18 cellular contexts compared by ENCODE assay signal in genomic region chr1:16720403-16721223, GRCh38. TPM values are rescaled to one million over a fixed set of nuclear protein-coding genes. Genes with fewer than 3 reads are reported as not detected.
A peak's percentile ranks its signal among the peaks of the same experiment; 100 is the strongest.
DNase-seq lines count a peak whose midpoint lies in the region; ATAC-seq and TF ChIP-seq lines count a peak whose summit lies in the region.
"Had no signal": no experiment of that assay in that cellular context is flagged by ENCODE, and none has a peak within 500 bp of the region (broad histone marks: within the 10 kb centered on the region; RNA-seq: fewer than 3 reads in every experiment).

No MANE protein-coding gene starts in this region.

- no peaks in the 10 kb centered on the region for H3K9me3 Mint-ChIP-seq in activated CD4-positive, alpha-beta T cell treated with anti-CD3 and anti-CD28 coated beads, Interleukin-2, amount 10 ng/mL, durations not matched to agents 7 days and 5 days
- H3K9me3 Mint-ChIP-seq: dendritic cell treated with granulocyte-macrophage colony-stimulating factor and Interleukin-4, amounts not matched to agents 40 ng/mL and 50 ng/mL, for 4 days; natural killer cell treated with Interleukin-12 subunit alpha and Interleukin-12 subunit beta and Interleukin-15 and Interleukin-18, amount 100 ng/mL, for 72 hours had no signal

- no peak overlapping the region for H3K27ac Mint-ChIP-seq in activated CD4-positive, alpha-beta T cell treated with anti-CD3 and anti-CD28 coated beads, Interleukin-2, amount 10 ng/mL, durations not matched to agents 7 days and 5 days
- H3K27ac Mint-ChIP-seq: dendritic cell treated with granulocyte-macrophage colony-stimulating factor and Interleukin-4, amounts not matched to agents 40 ng/mL and 50 ng/mL, for 4 days; natural killer cell treated with Interleukin-12 subunit alpha and Interleukin-12 subunit beta and Interleukin-15 and Interleukin-18, amount 100 ng/mL, for 72 hours had no signal

- no peak for ATAC-seq in GM18909 (IDR thresholded peaks at IDR 0.05; ENCODE audit: poor library complexity, unreplicated experiment)
- ATAC-seq: gastrocnemius medialis had no signal

- TF ChIP-seq RAD21 in Ishikawa (IDR thresholded peaks at IDR 0.05; ENCODE audit: low read depth) = no peak

- no peaks in the 10 kb centered on the region for H3K27me3 ChIP-seq in hepatocyte
- peaks cover 0 to 53% (median 9%) of the 10 kb centered on the region in 3 donors for H3K27me3 ChIP-seq in stomach

- no peak overlapping the region for H3K4me3 Mint-ChIP-seq in activated CD4-positive, alpha-beta T cell treated with anti-CD3 and anti-CD28 coated beads, Interleukin-2, amount 10 ng/mL, durations not matched to agents 7 days and 5 days
- H3K4me3 Mint-ChIP-seq: dendritic cell treated with granulocyte-macrophage colony-stimulating factor and Interleukin-4, amounts not matched to agents 40 ng/mL and 50 ng/mL, for 4 days; natural killer cell treated with Interleukin-12 subunit alpha and Interleukin-12 subunit beta and Interleukin-15 and Interleukin-18, amount 100 ng/mL, for 72 hours had no signal

- no peaks in the 10 kb centered on the region for H3K4me1 Mint-ChIP-seq in activated CD4-positive, alpha-beta T cell treated with anti-CD3 and anti-CD28 coated beads, Interleukin-2, amount 10 ng/mL, durations not matched to agents 7 days and 5 days

- TF ChIP-seq EP300 in Ishikawa (IDR thresholded peaks at IDR 0.05; ENCODE audit: borderline replicate concordance) = 0 out of 2 replicates have a peak, but pooled peaks have one; percentile 28
- TF ChIP-seq EP300 in stomach (IDR thresholded peaks at IDR 0.05) = no peak

- H3K36me3 ChIP-seq in hepatocyte (replicated peaks; ENCODE audit: insufficient read depth, low read depth) = no peaks in the 10 kb centered on the region
- no peaks in the 10 kb centered on the region for H3K36me3 ChIP-seq in stomach
- H3K36me3 ChIP-seq: gastrocnemius medialis, upper lobe of left lung had no signal

- no peaks in the 10 kb centered on the region for H4K20me1 ChIP-seq in hepatocyte (ENCODE audit: insufficient read depth, poor library complexity, severe bottlenecking)

- peak; percentile 6 for DNase-seq in activated CD4-positive, alpha-beta T cell treated with anti-CD3 and anti-CD28 coated beads, Interleukin-2, amount 10 ng/mL, durations not matched to agents 7 days and 5 days
- no peak for DNase-seq in activated CD4-positive, alpha-beta T cell treated with anti-CD3 and anti-CD28 coated beads, Interleukin-2, amount 50 U/mL, for 48 hours
- DNase-seq in hepatocyte (ENCODE audit: low spot score) (peak; percentile 4), stomach (peak; percentile 30), AG08396 (ENCODE audit: low spot score) (no peak), DMS114 treated with DMSO at 0.1 percent for 48 hours (lab: John Stamatoyannopoulos, UW; ENCODE audit: unreplicated experiment) (no peak)
- DNase-seq: Calu3; gastrocnemius medialis; HCEC 1CT; NCI-H1092 treated with DMSO at 0.1 percent for 48 hours; RPMI8226; stimulated activated CD4-positive, alpha-beta T cell treated with anti-CD3 and anti-CD28 coated beads, Interleukin-12 subunit alpha, Interleukin-12 subunit beta, amount 100 ng/mL, for 4 hours had no signal

- 83% methylated on average over 10 of the region's 10 CpGs for WGBS in hepatocyte (ENCODE audit: low lambda C conversion rate, missing lambda C conversion rate)
- WGBS in stomach, 5 donors = 77 to 83% (median 82%) methylated on average over 10 of the region's 10 CpGs

- no peaks in the 10 kb centered on the region for H3K79me2 ChIP-seq in hepatocyte

- no peak overlapping the region for H2AFZ ChIP-seq in hepatocyte

- POLR2A ChIA-PET in activated CD4-positive, alpha-beta T cell treated with anti-CD3 and anti-CD28 coated beads, Interleukin-2, amount 10 ng/mL, durations not matched to agents 7 days and 5 days (lab: Charles Lee) = no interaction called here

- H3K4me2 ChIP-seq in hepatocyte = no peak overlapping the region

- peaks cover 41% of the 10 kb centered on the region for H3K27me3 Mint-ChIP-seq in activated CD4-positive, alpha-beta T cell treated with anti-CD3 and anti-CD28 coated beads, Interleukin-2, amount 10 ng/mL, durations not matched to agents 7 days and 5 days

- H3K9me2 ChIP-seq in hepatocyte (replicated peaks; ENCODE audit: insufficient read depth) = no peaks in the 10 kb centered on the region

- no peak overlapping the region for H3K4me3 ChIP-seq in hepatocyte
- no peak overlapping the region for H3K4me3 ChIP-seq in stomach
- H3K4me3 ChIP-seq: gastrocnemius medialis, upper lobe of left lung had no signal

- intact Hi-C loops in stomach (cut with DNase I; ENCODE audit: low total_unique reads) = no loop called here

- TF ChIP-seq CTCF in hepatocyte (IDR thresholded peaks at IDR 0.05; ENCODE audit: poor library complexity) = no peak
- no peak for TF ChIP-seq CTCF in stomach (IDR thresholded peaks at IDR 0.05)

- H3K9me3 ChIP-seq in hepatocyte (ENCODE audit: low read depth) = no peaks in the 10 kb centered on the region
- no peaks in the 10 kb centered on the region for H3K9me3 ChIP-seq in stomach
- H3K9me3 ChIP-seq: gastrocnemius medialis, upper lobe of left lung had no signal

- no peaks in the 10 kb centered on the region for H3K36me3 Mint-ChIP-seq in activated CD4-positive, alpha-beta T cell treated with anti-CD3 and anti-CD28 coated beads, Interleukin-2, amount 10 ng/mL, durations not matched to agents 7 days and 5 days (ENCODE audit: low read depth)
- H3K36me3 Mint-ChIP-seq: natural killer cell treated with Interleukin-12 subunit alpha and Interleukin-12 subunit beta and Interleukin-15 and Interleukin-18, amount 100 ng/mL, for 72 hours had no signal

- CTCF ChIA-PET in activated CD4-positive, alpha-beta T cell treated with anti-CD3 and anti-CD28 coated beads, Interleukin-2, amount 10 ng/mL, durations not matched to agents 7 days and 5 days (lab: Charles Lee) = no interaction called here

- H3K27ac ChIP-seq in hepatocyte = no peak overlapping the region
- no peak overlapping the region for H3K27ac ChIP-seq in stomach
- H3K27ac ChIP-seq: gastrocnemius medialis, upper lobe of left lung had no signal

- no peaks in the 10 kb centered on the region for H3K4me1 ChIP-seq in hepatocyte (ENCODE audit: insufficient read depth)
- peaks cover 0 to 12% (median 0%) of the 10 kb centered on the region in 4 donors for H3K4me1 ChIP-seq in stomach
- H3K4me1 ChIP-seq: gastrocnemius medialis, upper lobe of left lung had no signal

- no peak for TF ChIP-seq POLR2A in stomach (IDR thresholded peaks at IDR 0.05)

TF ChIP-seq in Ishikawa, 13 proteins besides CTCF, POLR2A, EP300 and RAD21:
- TF ChIP-seq USF1 (IDR thresholded peaks at IDR 0.05) (peak; percentile 31), REST (IDR thresholded peaks at IDR 0.05; ENCODE audit: low read depth) (no peak), NFIC (IDR thresholded peaks at IDR 0.05) (0 out of 2 replicates have a peak, but pooled peaks have one; percentile 47), ZBTB7A (IDR thresholded peaks at IDR 0.05; ENCODE audit: low read depth) (no peak), CREB1 (IDR thresholded peaks at IDR 0.05; ENCODE audit: low read depth) (no peak), CEBPB (IDR thresholded peaks at IDR 0.05) (no peak), TEAD4 (IDR thresholded peaks at IDR 0.05) (0 out of 2 replicates have a peak, but pooled peaks have one; percentile 2), TCF12 (IDR thresholded peaks at IDR 0.05; ENCODE audit: low read depth) (no peak)

RNA-seq across cellular contexts. Expression of gene RNU1-4, which starts 19.7 kb away (rescaled TPM):
- total RNA-seq in activated CD4-positive, alpha-beta T cell treated with anti-CD3 and anti-CD28 coated beads, Interleukin-2, amount 10 ng/mL, durations not matched to agents 7 days and 5 days = 1,000 to 10,000 TPM; 2,316 to 2,477 TPM
- total RNA-seq in hepatocyte (under 0.01 TPM in 2 replicates), stomach (1,000 to 10,000 TPM in 1 of 5 donors, under 1 TPM in 4; under 0.01 to 9,966 (median under 0.01) TPM)
- polyA plus RNA-seq in hepatocyte (not detected in 2 replicates), stomach (not detected)
- polyA plus RNA-seq: adipose tissue had no signal

RNA-seq across cellular contexts. Expression of gene RNU1-3, which starts 53.9 kb away (rescaled TPM):
- 1,000 to 10,000 TPM; 2,316 to 2,477 TPM for total RNA-seq in activated CD4-positive, alpha-beta T cell treated with anti-CD3 and anti-CD28 coated beads, Interleukin-2, amount 10 ng/mL, durations not matched to agents 7 days and 5 days
- under 0.01 TPM in 2 replicates for total RNA-seq in hepatocyte
- not detected in 2 replicates for polyA plus RNA-seq in hepatocyte
- total RNA-seq in stomach = 1,000 to 10,000 TPM in 1 of 5 donors, under 1 TPM in 4; under 0.01 to 9,966 (median under 0.01) TPM
- not detected for polyA plus RNA-seq in stomach
- polyA plus RNA-seq: adipose tissue had no signal

Comparison
In these comparisons a context has a peak if more than half of its experiments do, and no peak if none do; other contexts are left out.
1. DNase-seq: peak in activated CD4-positive, alpha-beta T cell treated with anti-CD3 and anti-CD28 coated beads, Interleukin-2, amount 10 ng/mL, durations not matched to agents 7 days and 5 days (single experiment), hepatocyte (single experiment) and stomach (single experiment); none in activated CD4-positive, alpha-beta T cell treated with anti-CD3 and anti-CD28 coated beads, Interleukin-2, amount 50 U/mL, for 48 hours (0 of 2), AG08396 (single experiment) and DMS114 treated with DMSO at 0.1 percent for 48 hours (single experiment).